ENCODE assay signal across 2 cellular contexts in the genomic region with DNA sequence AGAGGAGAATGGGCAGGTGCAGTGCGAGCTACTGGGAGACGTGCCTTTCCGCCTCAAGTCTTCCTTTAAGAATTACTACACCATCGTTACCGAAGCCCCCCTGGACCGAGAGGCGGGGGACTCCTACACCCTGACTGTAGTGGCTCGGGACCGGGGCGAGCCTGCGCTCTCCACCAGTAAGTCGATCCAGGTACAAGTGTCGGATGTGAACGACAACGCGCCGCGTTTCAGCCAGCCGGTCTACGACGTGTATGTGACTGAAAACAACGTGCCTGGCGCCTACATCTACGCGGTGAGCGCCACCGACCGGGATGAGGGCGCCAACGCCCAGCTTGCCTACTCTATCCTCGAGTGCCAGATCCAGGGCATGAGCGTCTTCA.
TF ChIP-seq lines count a peak whose summit lies in the region.

No MANE protein-coding gene starts in this region.

TF ChIP-seq in HEK293, 187 proteins besides CTCF, POLR2A, EP300 and RAD21 (continued from another document):
- TF ChIP-seq, protein P1, sequence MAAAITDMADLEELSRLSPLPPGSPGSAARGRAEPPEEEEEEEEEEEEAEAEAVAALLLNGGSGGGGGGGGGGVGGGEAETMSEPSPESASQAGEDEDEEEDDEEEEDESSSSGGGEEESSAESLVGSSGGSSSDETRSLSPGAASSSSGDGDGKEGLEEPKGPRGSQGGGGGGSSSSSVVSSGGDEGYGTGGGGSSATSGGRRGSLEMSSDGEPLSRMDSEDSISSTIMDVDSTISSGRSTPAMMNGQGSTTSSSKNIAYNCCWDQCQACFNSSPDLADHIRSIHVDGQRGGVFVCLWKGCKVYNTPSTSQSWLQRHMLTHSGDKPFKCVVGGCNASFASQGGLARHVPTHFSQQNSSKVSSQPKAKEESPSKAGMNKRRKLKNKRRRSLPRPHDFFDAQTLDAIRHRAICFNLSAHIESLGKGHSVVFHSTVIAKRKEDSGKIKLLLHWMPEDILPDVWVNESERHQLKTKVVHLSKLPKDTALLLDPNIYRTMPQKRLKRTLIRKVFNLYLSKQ (tag by site-specific recombination; IDR thresholded peaks at IDR 0.05; ENCODE audit: borderline replicate concordance): no peak
- no peak for TF ChIP-seq KLF9 (tag by site-specific recombination; IDR thresholded peaks at IDR 0.05; ENCODE audit: low read depth)
- TF ChIP-seq BCL11A (tag by site-specific recombination; IDR thresholded peaks at IDR 0.05; ENCODE audit: low read depth): no peak
- no peak for TF ChIP-seq SALL2 (tag by site-specific recombination; IDR thresholded peaks at IDR 0.05; ENCODE audit: borderline replicate concordance)
- TF ChIP-seq ZNF394 (tag by site-specific recombination; IDR thresholded peaks at IDR 0.05; ENCODE audit: borderline replicate concordance): no peak
- TF ChIP-seq ZNF248 (tag by site-specific recombination; IDR thresholded peaks at IDR 0.05): no peak
- TF ChIP-seq GLIS1 (tag by site-specific recombination; IDR thresholded peaks at IDR 0.05): no peak
- TF ChIP-seq, protein P2, sequence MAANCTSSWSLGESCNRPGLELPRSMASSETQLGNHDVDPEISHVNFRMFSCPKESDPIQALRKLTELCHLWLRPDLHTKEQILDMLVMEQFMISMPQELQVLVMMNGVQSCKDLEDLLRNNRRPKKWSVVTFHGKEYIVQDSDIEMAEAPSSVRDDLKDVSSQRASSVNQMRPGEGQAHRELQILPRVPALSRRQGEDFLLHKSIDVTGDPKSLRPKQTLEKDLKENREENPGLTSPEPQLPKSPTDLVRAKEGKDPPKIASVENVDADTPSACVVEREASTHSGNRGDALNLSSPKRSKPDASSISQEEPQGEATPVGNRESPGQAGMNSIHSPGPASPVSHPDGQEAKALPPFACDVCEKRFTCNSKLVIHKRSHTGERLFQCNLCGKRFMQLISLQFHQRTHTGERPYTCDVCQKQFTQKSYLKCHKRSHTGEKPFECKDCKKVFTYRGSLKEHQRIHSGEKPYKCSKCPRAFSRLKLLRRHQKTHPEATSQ (tag by site-specific recombination; IDR thresholded peaks at IDR 0.05): no peak
- TF ChIP-seq SETDB1 (IDR thresholded peaks at IDR 0.05; ENCODE audit: insufficient read length, low read length): no peak
- no peak for TF ChIP-seq ZNF529 (tag by site-specific recombination; IDR thresholded peaks at IDR 0.05; ENCODE audit: insufficient replicate concordance)
- no peak for TF ChIP-seq ZNF830 (tag by site-specific recombination; IDR thresholded peaks at IDR 0.05; ENCODE audit: low read depth)
- no peak for TF ChIP-seq ZNF121 (tag by site-specific recombination; IDR thresholded peaks at IDR 0.05)

TF ChIP-seq in H1, 55 proteins besides CTCF, POLR2A, EP300 and RAD21 (continued from another document and continues in another):
- TF ChIP-seq GABPA (IDR thresholded peaks at IDR 0.05; ENCODE audit: borderline replicate concordance, insufficient read depth, low read length) (no peak), KDM1A (IDR thresholded peaks at IDR 0.05; ENCODE audit: borderline replicate concordance, low read length) (no peak), SIRT6 (IDR thresholded peaks at IDR 0.05; ENCODE audit: low read length) (no peak), RFX5 (IDR thresholded peaks at IDR 0.05; ENCODE audit: borderline replicate concordance, low read depth, low read length) (no peak), SP1 (IDR thresholded peaks at IDR 0.05; ENCODE audit: low read depth, low read length) (no peak), CBX8 (IDR thresholded peaks at IDR 0.05; ENCODE audit: borderline replicate concordance, low read depth, low read length) (no peak), RXRA (IDR thresholded peaks at IDR 0.05; ENCODE audit: insufficient read depth, low read depth, low read length) (no peak), RNF2 (IDR thresholded peaks at IDR 0.05; ENCODE audit: borderline replicate concordance, low read depth, low read length, missing control alignments, poor library complexity, severe bottlenecking) (no peak), FOSL1 (IDR thresholded peaks at IDR 0.05; ENCODE audit: insufficient read depth, low read depth, low read length) (no peak), SP2 (IDR thresholded peaks at IDR 0.05; ENCODE audit: low read length) (no peak), CEBPB (IDR thresholded peaks at IDR 0.05; ENCODE audit: low read depth, low read length) (no peak), BACH1 (IDR thresholded peaks at IDR 0.05; ENCODE audit: low read length) (no peak), TEAD4 (IDR thresholded peaks at IDR 0.05; ENCODE audit: low read depth, low read length) (no peak), SIN3A (conservative IDR thresholded peaks at IDR 0.05 in 1 of 2, IDR thresholded peaks at IDR 0.05 in 1 of 2; ENCODE audit: low read depth in 1 of 2, low read length in 2 of 2) (no peak; a peak in 1 of 4 replicates), RBBP5 (IDR thresholded peaks at IDR 0.05; ENCODE audit: borderline replicate concordance, low read depth, low read length) (no peak), NRF1 (IDR thresholded peaks at IDR 0.05; ENCODE audit: low read depth, low read length) (no peak), NANOG (IDR thresholded peaks at IDR 0.05; ENCODE audit: insufficient read depth, low read depth, low read length, poor library complexity, severe bottlenecking) (no peak), CHD1 (IDR thresholded peaks at IDR 0.05; ENCODE audit: low read depth, low read length) (no peak), KDM4A (IDR thresholded peaks at IDR 0.05; ENCODE audit: low read depth, low read length, severe bottlenecking) (no peak), POLR2AphosphoS5 (IDR thresholded peaks at IDR 0.05; ENCODE audit: low read depth, low read length) (no peak), SAP30 (IDR thresholded peaks at IDR 0.05; ENCODE audit: insufficient read depth, insufficient replicate concordance, low read length) (peak; percentile 60), TAF7 (optimal IDR thresholded peaks at IDR 0.05; ENCODE audit: borderline replicate concordance, low read depth, low read length) (no peak), BRCA1 (IDR thresholded peaks at IDR 0.05; ENCODE audit: low read depth, low read length) (no peak), JUN (IDR thresholded peaks at IDR 0.05; ENCODE audit: low read depth, low read length) (no peak), ZNF274 (IDR thresholded peaks at IDR 0.05; ENCODE audit: borderline replicate concordance, extremely low read depth, low read length) (no peak), MAFK (IDR thresholded peaks at IDR 0.05; ENCODE audit: low read depth, low read length) (no peak), EZH2 (IDR thresholded peaks at IDR 0.05; ENCODE audit: low read depth, low read length, severe bottlenecking) (peak; percentile 64), SUZ12 (IDR thresholded peaks at IDR 0.05; ENCODE audit: low read length) (peak; percentile 41; the same call in 1 of the 2 replicates), PHF8 (conservative IDR thresholded peaks at IDR 0.05; ENCODE audit: low read depth, low read length) (no peak), TCF12 (IDR thresholded peaks at IDR 0.05; ENCODE audit: low read depth, low read length) (no peak), CBX5 (IDR thresholded peaks at IDR 0.05; ENCODE audit: low read depth, low read length) (no peak), HDAC6 (IDR thresholded peaks at IDR 0.05; ENCODE audit: low read depth, low read length) (no peak), SP4 (IDR thresholded peaks at IDR 0.05; ENCODE audit: low read length) (no peak)
- TF ChIP-seq, protein P3, sequence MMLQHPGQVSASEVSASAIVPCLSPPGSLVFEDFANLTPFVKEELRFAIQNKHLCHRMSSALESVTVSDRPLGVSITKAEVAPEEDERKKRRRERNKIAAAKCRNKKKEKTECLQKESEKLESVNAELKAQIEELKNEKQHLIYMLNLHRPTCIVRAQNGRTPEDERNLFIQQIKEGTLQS (IDR thresholded peaks at IDR 0.05; ENCODE audit: insufficient read depth, low read depth, low read length): no peak
- TF ChIP-seq, protein P4, sequence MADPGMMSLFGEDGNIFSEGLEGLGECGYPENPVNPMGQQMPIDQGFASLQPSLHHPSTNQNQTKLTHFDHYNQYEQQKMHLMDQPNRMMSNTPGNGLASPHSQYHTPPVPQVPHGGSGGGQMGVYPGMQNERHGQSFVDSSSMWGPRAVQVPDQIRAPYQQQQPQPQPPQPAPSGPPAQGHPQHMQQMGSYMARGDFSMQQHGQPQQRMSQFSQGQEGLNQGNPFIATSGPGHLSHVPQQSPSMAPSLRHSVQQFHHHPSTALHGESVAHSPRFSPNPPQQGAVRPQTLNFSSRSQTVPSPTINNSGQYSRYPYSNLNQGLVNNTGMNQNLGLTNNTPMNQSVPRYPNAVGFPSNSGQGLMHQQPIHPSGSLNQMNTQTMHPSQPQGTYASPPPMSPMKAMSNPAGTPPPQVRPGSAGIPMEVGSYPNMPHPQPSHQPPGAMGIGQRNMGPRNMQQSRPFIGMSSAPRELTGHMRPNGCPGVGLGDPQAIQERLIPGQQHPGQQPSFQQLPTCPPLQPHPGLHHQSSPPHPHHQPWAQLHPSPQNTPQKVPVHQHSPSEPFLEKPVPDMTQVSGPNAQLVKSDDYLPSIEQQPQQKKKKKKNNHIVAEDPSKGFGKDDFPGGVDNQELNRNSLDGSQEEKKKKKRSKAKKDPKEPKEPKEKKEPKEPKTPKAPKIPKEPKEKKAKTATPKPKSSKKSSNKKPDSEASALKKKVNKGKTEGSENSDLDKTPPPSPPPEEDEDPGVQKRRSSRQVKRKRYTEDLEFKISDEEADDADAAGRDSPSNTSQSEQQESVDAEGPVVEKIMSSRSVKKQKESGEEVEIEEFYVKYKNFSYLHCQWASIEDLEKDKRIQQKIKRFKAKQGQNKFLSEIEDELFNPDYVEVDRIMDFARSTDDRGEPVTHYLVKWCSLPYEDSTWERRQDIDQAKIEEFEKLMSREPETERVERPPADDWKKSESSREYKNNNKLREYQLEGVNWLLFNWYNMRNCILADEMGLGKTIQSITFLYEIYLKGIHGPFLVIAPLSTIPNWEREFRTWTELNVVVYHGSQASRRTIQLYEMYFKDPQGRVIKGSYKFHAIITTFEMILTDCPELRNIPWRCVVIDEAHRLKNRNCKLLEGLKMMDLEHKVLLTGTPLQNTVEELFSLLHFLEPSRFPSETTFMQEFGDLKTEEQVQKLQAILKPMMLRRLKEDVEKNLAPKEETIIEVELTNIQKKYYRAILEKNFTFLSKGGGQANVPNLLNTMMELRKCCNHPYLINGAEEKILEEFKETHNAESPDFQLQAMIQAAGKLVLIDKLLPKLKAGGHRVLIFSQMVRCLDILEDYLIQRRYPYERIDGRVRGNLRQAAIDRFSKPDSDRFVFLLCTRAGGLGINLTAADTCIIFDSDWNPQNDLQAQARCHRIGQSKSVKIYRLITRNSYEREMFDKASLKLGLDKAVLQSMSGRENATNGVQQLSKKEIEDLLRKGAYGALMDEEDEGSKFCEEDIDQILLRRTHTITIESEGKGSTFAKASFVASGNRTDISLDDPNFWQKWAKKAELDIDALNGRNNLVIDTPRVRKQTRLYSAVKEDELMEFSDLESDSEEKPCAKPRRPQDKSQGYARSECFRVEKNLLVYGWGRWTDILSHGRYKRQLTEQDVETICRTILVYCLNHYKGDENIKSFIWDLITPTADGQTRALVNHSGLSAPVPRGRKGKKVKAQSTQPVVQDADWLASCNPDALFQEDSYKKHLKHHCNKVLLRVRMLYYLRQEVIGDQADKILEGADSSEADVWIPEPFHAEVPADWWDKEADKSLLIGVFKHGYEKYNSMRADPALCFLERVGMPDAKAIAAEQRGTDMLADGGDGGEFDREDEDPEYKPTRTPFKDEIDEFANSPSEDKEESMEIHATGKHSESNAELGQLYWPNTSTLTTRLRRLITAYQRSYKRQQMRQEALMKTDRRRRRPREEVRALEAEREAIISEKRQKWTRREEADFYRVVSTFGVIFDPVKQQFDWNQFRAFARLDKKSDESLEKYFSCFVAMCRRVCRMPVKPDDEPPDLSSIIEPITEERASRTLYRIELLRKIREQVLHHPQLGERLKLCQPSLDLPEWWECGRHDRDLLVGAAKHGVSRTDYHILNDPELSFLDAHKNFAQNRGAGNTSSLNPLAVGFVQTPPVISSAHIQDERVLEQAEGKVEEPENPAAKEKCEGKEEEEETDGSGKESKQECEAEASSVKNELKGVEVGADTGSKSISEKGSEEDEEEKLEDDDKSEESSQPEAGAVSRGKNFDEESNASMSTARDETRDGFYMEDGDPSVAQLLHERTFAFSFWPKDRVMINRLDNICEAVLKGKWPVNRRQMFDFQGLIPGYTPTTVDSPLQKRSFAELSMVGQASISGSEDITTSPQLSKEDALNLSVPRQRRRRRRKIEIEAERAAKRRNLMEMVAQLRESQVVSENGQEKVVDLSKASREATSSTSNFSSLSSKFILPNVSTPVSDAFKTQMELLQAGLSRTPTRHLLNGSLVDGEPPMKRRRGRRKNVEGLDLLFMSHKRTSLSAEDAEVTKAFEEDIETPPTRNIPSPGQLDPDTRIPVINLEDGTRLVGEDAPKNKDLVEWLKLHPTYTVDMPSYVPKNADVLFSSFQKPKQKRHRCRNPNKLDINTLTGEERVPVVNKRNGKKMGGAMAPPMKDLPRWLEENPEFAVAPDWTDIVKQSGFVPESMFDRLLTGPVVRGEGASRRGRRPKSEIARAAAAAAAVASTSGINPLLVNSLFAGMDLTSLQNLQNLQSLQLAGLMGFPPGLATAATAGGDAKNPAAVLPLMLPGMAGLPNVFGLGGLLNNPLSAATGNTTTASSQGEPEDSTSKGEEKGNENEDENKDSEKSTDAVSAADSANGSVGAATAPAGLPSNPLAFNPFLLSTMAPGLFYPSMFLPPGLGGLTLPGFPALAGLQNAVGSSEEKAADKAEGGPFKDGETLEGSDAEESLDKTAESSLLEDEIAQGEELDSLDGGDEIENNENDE (IDR thresholded peaks at IDR 0.05; ENCODE audit: insufficient replicate concordance, low read length): no peak
- TF ChIP-seq, protein P5, sequence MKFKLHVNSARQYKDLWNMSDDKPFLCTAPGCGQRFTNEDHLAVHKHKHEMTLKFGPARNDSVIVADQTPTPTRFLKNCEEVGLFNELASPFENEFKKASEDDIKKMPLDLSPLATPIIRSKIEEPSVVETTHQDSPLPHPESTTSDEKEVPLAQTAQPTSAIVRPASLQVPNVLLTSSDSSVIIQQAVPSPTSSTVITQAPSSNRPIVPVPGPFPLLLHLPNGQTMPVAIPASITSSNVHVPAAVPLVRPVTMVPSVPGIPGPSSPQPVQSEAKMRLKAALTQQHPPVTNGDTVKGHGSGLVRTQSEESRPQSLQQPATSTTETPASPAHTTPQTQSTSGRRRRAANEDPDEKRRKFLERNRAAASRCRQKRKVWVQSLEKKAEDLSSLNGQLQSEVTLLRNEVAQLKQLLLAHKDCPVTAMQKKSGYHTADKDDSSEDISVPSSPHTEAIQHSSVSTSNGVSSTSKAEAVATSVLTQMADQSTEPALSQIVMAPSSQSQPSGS (IDR thresholded peaks at IDR 0.05; ENCODE audit: low read length): no peak
- TF ChIP-seq, protein P6, sequence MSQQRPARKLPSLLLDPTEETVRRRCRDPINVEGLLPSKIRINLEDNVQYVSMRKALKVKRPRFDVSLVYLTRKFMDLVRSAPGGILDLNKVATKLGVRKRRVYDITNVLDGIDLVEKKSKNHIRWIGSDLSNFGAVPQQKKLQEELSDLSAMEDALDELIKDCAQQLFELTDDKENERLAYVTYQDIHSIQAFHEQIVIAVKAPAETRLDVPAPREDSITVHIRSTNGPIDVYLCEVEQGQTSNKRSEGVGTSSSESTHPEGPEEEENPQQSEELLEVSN (IDR thresholded peaks at IDR 0.05): peak; percentile 86
- TF ChIP-seq, protein P7, sequence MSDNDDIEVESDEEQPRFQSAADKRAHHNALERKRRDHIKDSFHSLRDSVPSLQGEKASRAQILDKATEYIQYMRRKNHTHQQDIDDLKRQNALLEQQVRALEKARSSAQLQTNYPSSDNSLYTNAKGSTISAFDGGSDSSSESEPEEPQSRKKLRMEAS (IDR thresholded peaks at IDR 0.05): peak; percentile 85
- TF ChIP-seq, protein P8, sequence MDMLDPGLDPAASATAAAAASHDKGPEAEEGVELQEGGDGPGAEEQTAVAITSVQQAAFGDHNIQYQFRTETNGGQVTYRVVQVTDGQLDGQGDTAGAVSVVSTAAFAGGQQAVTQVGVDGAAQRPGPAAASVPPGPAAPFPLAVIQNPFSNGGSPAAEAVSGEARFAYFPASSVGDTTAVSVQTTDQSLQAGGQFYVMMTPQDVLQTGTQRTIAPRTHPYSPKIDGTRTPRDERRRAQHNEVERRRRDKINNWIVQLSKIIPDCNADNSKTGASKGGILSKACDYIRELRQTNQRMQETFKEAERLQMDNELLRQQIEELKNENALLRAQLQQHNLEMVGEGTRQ (IDR thresholded peaks at IDR 0.05; ENCODE audit: low read length): no peak
